25 cellular contexts compared by ENCODE assay signal in the genomic region with DNA sequence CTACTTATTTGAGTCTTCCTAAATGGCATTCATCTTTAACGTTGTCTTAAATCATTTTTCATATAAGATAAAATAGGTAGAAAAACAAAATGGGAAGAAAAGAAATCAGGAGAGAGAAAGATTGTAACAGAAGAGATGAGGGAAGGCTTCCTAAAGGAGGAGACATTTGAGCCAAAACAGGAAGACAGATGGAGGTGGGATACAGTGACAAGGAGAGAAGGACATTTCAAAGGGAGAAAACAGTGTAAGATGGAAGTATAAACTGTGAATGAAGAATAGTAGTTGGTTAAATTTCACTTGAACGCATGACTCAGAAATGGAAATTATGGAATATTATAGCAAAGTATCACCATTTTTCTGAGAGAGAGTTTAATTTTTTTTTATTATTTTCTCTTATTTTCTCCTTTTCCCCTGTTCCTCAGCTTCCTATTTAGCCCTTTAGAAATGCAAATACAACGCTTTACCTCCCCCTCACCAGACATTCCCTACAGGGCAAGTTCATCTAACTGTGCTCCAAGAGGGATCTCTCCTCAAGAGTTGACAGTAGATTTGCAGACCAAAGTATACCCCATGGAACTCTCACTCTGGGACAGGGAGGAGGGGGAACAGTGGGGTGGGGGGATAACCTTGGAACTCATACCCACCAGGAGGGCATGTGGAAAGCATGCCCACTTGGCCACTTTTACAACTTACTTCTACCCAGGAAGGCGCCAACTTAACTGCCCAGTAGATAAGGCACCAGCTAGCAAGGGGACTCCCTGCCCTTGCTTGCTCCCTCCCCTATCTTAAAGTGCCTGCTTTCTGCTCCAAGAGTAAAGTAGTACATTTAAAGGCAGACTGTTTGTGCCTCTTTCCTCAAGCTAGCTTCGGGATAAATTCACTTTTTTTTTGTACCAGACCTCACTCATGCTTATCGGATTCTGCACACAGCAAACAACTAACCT.
DNase-seq lines count a peak whose midpoint lies in the region; ATAC-seq and TF ChIP-seq lines count a peak whose summit lies in the region.
"Had no signal": no experiment of that assay in that cellular context is flagged by ENCODE, and none has a peak within 500 bp of the region (broad histone marks: within the 10 kb centered on the region; RNA-seq: fewer than 3 reads in every experiment).

No MANE protein-coding gene starts in this region.

- H3K4me3 ChIP-seq in CD8-positive, alpha-beta T cell (ENCODE audit: low read depth, low read length): no peak overlapping the region
- H3K4me3 ChIP-seq in HUES48 (ENCODE audit: low read depth, low read length) (no peak overlapping the region), endodermal cell (ENCODE audit: low read length) (no peak overlapping the region), Peyer's patch (no peak overlapping the region), PC-3 (ENCODE audit: low read length) (no peak overlapping the region)
- H3K4me3 ChIP-seq: SK-N-MC had no signal

- H3K4me3 Mint-ChIP-seq in CD8-positive, alpha-beta T cell: no peak overlapping the region
- H3K4me3 Mint-ChIP-seq in endodermal cell: no peak overlapping the region
- H3K4me3 Mint-ChIP-seq: CD14-positive monocyte, IgD-negative memory B cell had no signal

- no peaks in the 10 kb centered on the region for H3K4me1 Mint-ChIP-seq in CD8-positive, alpha-beta T cell (ENCODE audit: low read depth)
- H3K4me1 Mint-ChIP-seq in endodermal cell: peaks cover 5% of the 10 kb centered on the region
- H3K4me1 Mint-ChIP-seq: CD14-positive monocyte had no signal

- H3K36me3 Mint-ChIP-seq in CD8-positive, alpha-beta T cell: peaks cover 64% of the 10 kb centered on the region
- peaks cover 32% of the 10 kb centered on the region for H3K36me3 Mint-ChIP-seq in endodermal cell (ENCODE audit: low read depth)

- TF ChIP-seq CTCF in CD8-positive, alpha-beta T cell (IDR thresholded peaks at IDR 0.05): no peak
- TF ChIP-seq CTCF in endodermal cell (conservative IDR thresholded peaks at IDR 0.05) (no peak), Peyer's patch (IDR thresholded peaks at IDR 0.05) (no peak), PC-3 (conservative IDR thresholded peaks at IDR 0.05; ENCODE audit: low read depth, low read length) (no peak)

- POLR2A ChIA-PET in CD8-positive, alpha-beta T cell (lab: Charles Lee): no interaction called here
- POLR2A ChIA-PET in PC-3 (lab: Charles Lee; ENCODE audit: unreplicated experiment): no interaction called here

- H3K27ac ChIP-seq in CD8-positive, alpha-beta T cell (ENCODE audit: low read depth, low read length): no peak overlapping the region
- H3K27ac ChIP-seq in HUES48 (ENCODE audit: low read depth, low read length) (peak overlapping the region; percentile 63), endodermal cell (ENCODE audit: low read depth, low read length) (no peak overlapping the region), Peyer's patch (no peak overlapping the region), PC-3 (ENCODE audit: low read length) (no peak overlapping the region)
- H3K27ac ChIP-seq: KMS-11, SK-N-MC had no signal

- no peak for ATAC-seq in CD8-positive, alpha-beta T cell
- ATAC-seq in SK-N-SH treated with all-trans-retinoic acid at 6 μM for 48 hours (no peak), GM21360 (IDR thresholded peaks at IDR 0.05; ENCODE audit: unreplicated experiment) (no peak), PC-3 (no peak)
- ATAC-seq: Panc1 had no signal

- no peaks in the 10 kb centered on the region for H3K9me3 ChIP-seq in CD8-positive, alpha-beta T cell (ENCODE audit: low read length)
- peaks cover 17% of the 10 kb centered on the region for H3K9me3 ChIP-seq in HUES48 (ENCODE audit: control insufficient read depth, insufficient read depth, low read length)
- H3K9me3 ChIP-seq in endodermal cell (ENCODE audit: control insufficient read depth, low read length): peaks cover 23% of the 10 kb centered on the region
- H3K9me3 ChIP-seq in Peyer's patch: no peaks in the 10 kb centered on the region
- no peaks in the 10 kb centered on the region for H3K9me3 ChIP-seq in PC-3 (ENCODE audit: low read length)
- H3K9me3 ChIP-seq: BE2C had no signal

- H3K4me2 ChIP-seq in PC-3 (ENCODE audit: low read length): no peak overlapping the region
- H3K4me2 ChIP-seq: KMS-11 had no signal

- no peak overlapping the region for H2AFZ ChIP-seq in PC-3 (ENCODE audit: low read length)

- H3K9ac ChIP-seq in HUES48 (ENCODE audit: low read depth, low read length) (no peak overlapping the region), endodermal cell (ENCODE audit: extremely low read depth, low read length, poor library complexity, severe bottlenecking) (no peak overlapping the region), PC-3 (ENCODE audit: low read length) (no peak overlapping the region)
- H3K9ac ChIP-seq: KMS-11 had no signal

- BruUV-seq in PC-3 (replicated peaks; lab: Mats Ljungman, UMichigan): no TSS peak

- no peaks in the 10 kb centered on the region for H4K20me1 ChIP-seq in PC-3 (ENCODE audit: low read length)

- H3K9me3 Mint-ChIP-seq in CD8-positive, alpha-beta T cell: no peaks in the 10 kb centered on the region
- H3K9me3 Mint-ChIP-seq in endodermal cell: peaks cover 24% of the 10 kb centered on the region
- H3K9me3 Mint-ChIP-seq: IgD-negative memory B cell had no signal

- H3F3A ChIP-seq in PC-3 (ENCODE audit: low read length, unreplicated experiment): no peaks in the 10 kb centered on the region

- intact Hi-C loops in CD8-positive, alpha-beta T cell (cut with DNase I, micrococcal nuclease): no loop called here
- intact Hi-C loops in PC-3 (cut with micrococcal nuclease): no loop called here

- no peaks in the 10 kb centered on the region for H3K79me2 ChIP-seq in PC-3 (ENCODE audit: low read length)

- no peak for TF ChIP-seq POLR2A in Peyer's patch (IDR thresholded peaks at IDR 0.05)

- DNase-seq in CD8-positive, alpha-beta T cell: no peak
- DNase-seq in endodermal cell (peak; percentile 59), iPS-NIHi7 (ENCODE audit: extremely low spot score) (peak; percentile 18), Peyer's patch (no peak), PC-3 (no peak)
- DNase-seq: 8988T, ACHN, BE2C, Calu3, DMS79 treated with DMSO at 0.1 percent for 48 hours, GF-D8, MM.1S, NCI-H1694, NCI-H2029 treated with DMSO at 0.1 percent for 48 hours, NCI-H446 treated with DMSO at 0.1 percent for 48 hours, NCI-H526, SIG-M5 had no signal

- WGBS in endodermal cell (ENCODE audit: insufficient coverage in 1 of 2, insufficient read length in 1 of 2), 2 experiments: 61 to 69% methylated on average over 5 of the region's 6 CpGs

- H3K9me2 ChIP-seq in PC-3 (replicated peaks; ENCODE audit: low read length): no peaks in the 10 kb centered on the region

- H3K27ac Mint-ChIP-seq in CD8-positive, alpha-beta T cell: peak overlapping the region; percentile 4
- no peak overlapping the region for H3K27ac Mint-ChIP-seq in endodermal cell
- H3K27ac Mint-ChIP-seq: CD14-positive monocyte, IgD-negative memory B cell had no signal

- CTCF ChIA-PET in CD8-positive, alpha-beta T cell (lab: Charles Lee): no interaction called here
- CTCF ChIA-PET in PC-3 (lab: Charles Lee): no interaction called here

- no peaks in the 10 kb centered on the region for H3K36me3 ChIP-seq in CD8-positive, alpha-beta T cell (ENCODE audit: insufficient read depth, low read length)
- H3K36me3 ChIP-seq in HUES48 (ENCODE audit: control insufficient read depth, insufficient read depth, low read length): no peaks in the 10 kb centered on the region
- H3K36me3 ChIP-seq in endodermal cell (ENCODE audit: control insufficient read depth, insufficient read depth, low read length): peaks cover 10% of the 10 kb centered on the region
- H3K36me3 ChIP-seq in Peyer's patch: peaks cover 0 to 7% (median 0%) of the 10 kb centered on the region in 3 donors
- H3K36me3 ChIP-seq in PC-3 (ENCODE audit: low read depth, low read length): no peaks in the 10 kb centered on the region
- H3K36me3 ChIP-seq: BE2C had no signal

- no peaks in the 10 kb centered on the region for H3K27me3 ChIP-seq in CD8-positive, alpha-beta T cell (ENCODE audit: insufficient read depth, low read length)
- H3K27me3 ChIP-seq in HUES48 (ENCODE audit: control insufficient read depth, insufficient read depth, low read length): no peaks in the 10 kb centered on the region
- H3K27me3 ChIP-seq in endodermal cell (ENCODE audit: control insufficient read depth, insufficient read depth, low read length, poor library complexity, severe bottlenecking): no peaks in the 10 kb centered on the region
- no peaks in the 10 kb centered on the region for H3K27me3 ChIP-seq in Peyer's patch
- no peaks in the 10 kb centered on the region for H3K27me3 ChIP-seq in PC-3 (ENCODE audit: low read length)
- H3K27me3 ChIP-seq: BE2C had no signal

- H3K27me3 Mint-ChIP-seq in CD8-positive, alpha-beta T cell (ENCODE audit: low read depth): no peaks in the 10 kb centered on the region
- no peaks in the 10 kb centered on the region for H3K27me3 Mint-ChIP-seq in endodermal cell (ENCODE audit: insufficient read depth)
- H3K27me3 Mint-ChIP-seq: IgD-negative memory B cell had no signal

- no peaks in the 10 kb centered on the region for H3K4me1 ChIP-seq in CD8-positive, alpha-beta T cell (ENCODE audit: insufficient read depth, low read length)
- H3K4me1 ChIP-seq in HUES48 (ENCODE audit: control insufficient read depth, insufficient read depth, low read length) (peaks cover 14% of the 10 kb centered on the region), endodermal cell (ENCODE audit: control insufficient read depth, insufficient read depth, low read length) (no peaks in the 10 kb centered on the region), Peyer's patch (no peaks in the 10 kb centered on the region), PC-3 (ENCODE audit: insufficient read depth, low read length) (no peaks in the 10 kb centered on the region)
- H3K4me1 ChIP-seq: BE2C had no signal

TF ChIP-seq in SK-N-SH treated with all-trans-retinoic acid at 6 μM for 48 hours, 23 proteins besides CTCF, POLR2A, EP300 and RAD21:
- TF ChIP-seq ESRRG (CRISPR knock-in tag; IDR thresholded peaks at IDR 0.05) (no peak), ZNF70 (CRISPR knock-in tag; IDR thresholded peaks at IDR 0.05) (no peak), ZFP3 (CRISPR knock-in tag; IDR thresholded peaks at IDR 0.05) (no peak), BACH2 (CRISPR knock-in tag; IDR thresholded peaks at IDR 0.05; ENCODE audit: borderline replicate concordance) (no peak), ISL1 (CRISPR knock-in tag; IDR thresholded peaks at IDR 0.05) (no peak), ARNTL (CRISPR knock-in tag; IDR thresholded peaks at IDR 0.05; ENCODE audit: borderline replicate concordance, low read depth) (no peak), TOX (CRISPR knock-in tag; IDR thresholded peaks at IDR 0.05; ENCODE audit: borderline replicate concordance) (no peak), SNAI2 (CRISPR knock-in tag; IDR thresholded peaks at IDR 0.05) (no peak)
TF ChIP-seq in SK-N-SH treated with all-trans-retinoic acid at 6 μM for 48 hours: peak in this region for 0.

Comparison
In these comparisons a context has a peak if more than half of its experiments do, and no peak if none do; other contexts are left out.
1. DNase-seq: peak in endodermal cell (single experiment) and iPS-NIHi7 (single experiment); none in CD8-positive, alpha-beta T cell (0 of 7), Peyer's patch (0 of 3) and PC-3 (single experiment).